7 cellular contexts compared by ENCODE assay signal in genomic region chr5:100900796-100901731, GRCh38. TPM values are rescaled to one million over a fixed set of nuclear protein-coding genes. Genes with fewer than 3 reads are reported as not detected.
DNase-seq lines count a peak whose midpoint lies in the region; ATAC-seq lines count a peak whose summit lies in the region.

No MANE protein-coding gene starts in this region.

- peaks cover 23% of the 10 kb centered on the region for H3K4me1 ChIP-seq in effector memory CD4-positive, alpha-beta T cell (ENCODE audit: control insufficient read depth, insufficient read depth, low read length, poor library complexity, severe bottlenecking)

- DNase-seq in NCI-H460 (ENCODE audit: extremely low read depth, low read depth) (peak; percentile 44), midbrain (lab: John Stamatoyannopoulos, UW) (peak; percentile 36)
- peak; percentile 92 to 94 for DNase-seq in activated CD4-positive, alpha-beta T cell treated with anti-CD3 and anti-CD28 coated beads, Interleukin-2, amount 50 U/mL, for 4 hours
- DNase-seq in effector memory CD4-positive, alpha-beta T cell, result peak; percentile 84 to 90 (median 90)
- peak; percentile 77 to 80 for DNase-seq in stimulated activated CD8-positive, alpha-beta memory T cell treated with anti-CD3 and anti-CD28 coated beads, Interleukin-2, amount 100 ng/mL, for 1 hour (ENCODE audit: low read depth in 2 of 2)

- H3K9me3 ChIP-seq in effector memory CD4-positive, alpha-beta T cell (ENCODE audit: control insufficient read depth, low read length), result no peaks in the 10 kb centered on the region

- peak overlapping the region; percentile 87 for H3K4me3 ChIP-seq in effector memory CD4-positive, alpha-beta T cell (ENCODE audit: insufficient read depth, low read depth, low read length, poor library complexity, severe bottlenecking)

- no peaks in the 10 kb centered on the region for H3K36me3 ChIP-seq in effector memory CD4-positive, alpha-beta T cell (ENCODE audit: control insufficient read depth, insufficient read depth, low read length)

- ATAC-seq in GM18858 (IDR thresholded peaks at IDR 0.05; ENCODE audit: unreplicated experiment) (peak; percentile 28), HG03045 (IDR thresholded peaks at IDR 0.05; ENCODE audit: unreplicated experiment) (peak; percentile 36)

- no peaks in the 10 kb centered on the region for H3K27me3 ChIP-seq in effector memory CD4-positive, alpha-beta T cell (replicated peaks; ENCODE audit: control insufficient read depth, insufficient read depth, low read length, poor library complexity, severe bottlenecking)

- H3K27ac ChIP-seq in effector memory CD4-positive, alpha-beta T cell (ENCODE audit: insufficient read depth, low read length, poor library complexity, severe bottlenecking), result peak overlapping the region; percentile 93

RNA-seq across cellular contexts. Expression of gene ST8SIA4, which starts 2.0 kb away (rescaled TPM):
- total RNA-seq in NCI-H460 (2014; rRNA removed; shearing (Covaris generic)), result 7.0 and 7.7 TPM in 2 replicates
- polyA plus RNA-seq in NCI-H460 (2014; cell fraction: nucleus; rRNA removed), result 4.7 and 7.6 TPM in 2 replicates

Comparison
In these comparisons a context has a peak if more than half of its experiments do, and no peak if none do; other contexts are left out.
1. Peak in every context shown above with its lines: DNase-seq, ATAC-seq, H3K4me3 ChIP-seq and H3K27ac ChIP-seq.
2. DNase-seq: peak in every context shown above with its lines; median percentile 93 in activated CD4-positive, alpha-beta T cell treated with anti-CD3 and anti-CD28 coated beads, Interleukin-2, amount 50 U/mL, for 4 hours; 90 in effector memory CD4-positive, alpha-beta T cell; 78 in stimulated activated CD8-positive, alpha-beta memory T cell treated with anti-CD3 and anti-CD28 coated beads, Interleukin-2, amount 100 ng/mL, for 1 hour; 44 in NCI-H460; 36 in midbrain.